Comparison of ENCODE assay signal across 14 cellular contexts in genomic region chr2:42951263-42951938, GRCh38.
DNase-seq lines count a peak whose midpoint lies in the region; ATAC-seq, FAIRE-seq and TF ChIP-seq lines count a peak whose summit lies in the region.
"Had no signal": no experiment of that assay in that cellular context is flagged by ENCODE, and none has a peak within 500 bp of the region (broad histone marks: within the 10 kb centered on the region; RNA-seq: fewer than 3 reads in every experiment).

No MANE protein-coding gene starts in this region.

- no peak for ATAC-seq in CD4-positive, alpha-beta T cell (ENCODE audit: poor library complexity)

- peaks cover 57% of the 10 kb centered on the region for H3K4me1 Mint-ChIP-seq in chondrocyte (ENCODE audit: low read depth)
- peaks cover 6% of the 10 kb centered on the region for H3K4me1 Mint-ChIP-seq in CD4-positive, alpha-beta T cell (ENCODE audit: low read depth)

- peak overlapping the region; percentile 13 for H3K9ac ChIP-seq in skeletal muscle satellite cell (ENCODE audit: low read depth, low read length)

- in situ Hi-C loops in KBM-7 (cut with MboI; ENCODE audit: low pct_unique_long_range_greater_than_20kb, low sequenced_read_pairs): no loop called here

- peaks cover 34% of the 10 kb centered on the region for H3K4me1 ChIP-seq in skeletal muscle satellite cell (ENCODE audit: control insufficient read depth, insufficient read depth, low read length)

- CTCF ChIA-PET in CD4-positive, alpha-beta T cell (lab: Charles Lee): no interaction called here

- H3K27me3 ChIP-seq in skeletal muscle satellite cell (ENCODE audit: control insufficient read depth, insufficient read depth, low read length): no peaks in the 10 kb centered on the region
- no peaks in the 10 kb centered on the region for H3K27me3 ChIP-seq in CD4-positive, alpha-beta T cell (ENCODE audit: control insufficient read depth, insufficient read depth, low read length)

- POLR2A ChIA-PET in CD4-positive, alpha-beta T cell (lab: Charles Lee): no interaction called here

- no peak for TF ChIP-seq CTCF in chondrocyte (IDR thresholded peaks at IDR 0.05)
- no peak for TF ChIP-seq CTCF in CD4-positive, alpha-beta T cell (IDR thresholded peaks at IDR 0.05)

- intact Hi-C loops in CD4-positive, alpha-beta T cell (cut with DNase I, micrococcal nuclease): no loop called here

- no peak for FAIRE-seq in GM19239 (lab: Jason Lieb, UNC)
- FAIRE-seq: small intestine had no signal

- H3K36me3 ChIP-seq in skeletal muscle satellite cell (ENCODE audit: insufficient read depth, low read length): no peaks in the 10 kb centered on the region

- no peak overlapping the region for H3K27ac ChIP-seq in CD4-positive, alpha-beta T cell (ENCODE audit: low read depth, low read length)
- H3K27ac ChIP-seq: HL-60 had no signal

- H3K4me2 ChIP-seq in skeletal muscle satellite cell (ENCODE audit: low read length): no peak overlapping the region

- DNase-seq in KBM-7 (peak; percentile 60), chondrocyte (ENCODE audit: low spot score) (no peak), kidney tubule cell (ENCODE audit: low spot score) (peak; percentile 39), GM19239 (ENCODE audit: insufficient read length, low spot score) (no peak), HuH-7.5 (ENCODE audit: low spot score) (no peak), OCI-M1 (lab: John Stamatoyannopoulos, UW) (no peak)
- no peak for DNase-seq in CD4-positive, alpha-beta T cell
- DNase-seq: CD4-positive, alpha-beta memory T cell; NCI-H1417 treated with DMSO at 0.1 percent for 48 hours; small intestine; T-helper 9 cell had no signal

- no peak overlapping the region for H3K4me3 ChIP-seq in skeletal muscle satellite cell (ENCODE audit: low read length)
- H3K4me3 ChIP-seq: lung had no signal

- H3K9me3 ChIP-seq in skeletal muscle satellite cell (replicated peaks; ENCODE audit: low read length): no peaks in the 10 kb centered on the region
- no peaks in the 10 kb centered on the region for H3K9me3 ChIP-seq in CD4-positive, alpha-beta T cell (ENCODE audit: control insufficient read depth, low read length)

- H3K36me3 Mint-ChIP-seq in chondrocyte (ENCODE audit: low read depth): no peaks in the 10 kb centered on the region
- no peaks in the 10 kb centered on the region for H3K36me3 Mint-ChIP-seq in CD4-positive, alpha-beta T cell (ENCODE audit: low read depth)
- H3K36me3 Mint-ChIP-seq: CD4-positive, alpha-beta memory T cell had no signal

- no peaks in the 10 kb centered on the region for H3K9me3 Mint-ChIP-seq in chondrocyte (ENCODE audit: low read depth)
- H3K9me3 Mint-ChIP-seq in CD4-positive, alpha-beta T cell: no peaks in the 10 kb centered on the region

- H3K27ac Mint-ChIP-seq in chondrocyte (ENCODE audit: unreplicated experiment): peak overlapping the region; percentile 8
- no peak overlapping the region for H3K27ac Mint-ChIP-seq in CD4-positive, alpha-beta T cell

- H3K4me3 Mint-ChIP-seq in chondrocyte (ENCODE audit: unreplicated experiment): no peak overlapping the region
- no peak overlapping the region for H3K4me3 Mint-ChIP-seq in CD4-positive, alpha-beta T cell
- H3K4me3 Mint-ChIP-seq: CD4-positive, alpha-beta memory T cell had no signal

- no peaks in the 10 kb centered on the region for H3K27me3 Mint-ChIP-seq in chondrocyte (ENCODE audit: low read depth)
- no peaks in the 10 kb centered on the region for H3K27me3 Mint-ChIP-seq in CD4-positive, alpha-beta T cell
- H3K27me3 Mint-ChIP-seq: CD4-positive, alpha-beta memory T cell had no signal

Comparison
In these comparisons a context has a peak if more than half of its experiments do, and no peak if none do; other contexts are left out.
1. DNase-seq: peak in KBM-7 (single experiment) and kidney tubule cell (single experiment); none in chondrocyte (single experiment), CD4-positive, alpha-beta T cell (0 of 10), GM19239 (single experiment), HuH-7.5 (single experiment) and OCI-M1 (single experiment).